8 cellular contexts compared by ENCODE assay signal in the genomic region with DNA sequence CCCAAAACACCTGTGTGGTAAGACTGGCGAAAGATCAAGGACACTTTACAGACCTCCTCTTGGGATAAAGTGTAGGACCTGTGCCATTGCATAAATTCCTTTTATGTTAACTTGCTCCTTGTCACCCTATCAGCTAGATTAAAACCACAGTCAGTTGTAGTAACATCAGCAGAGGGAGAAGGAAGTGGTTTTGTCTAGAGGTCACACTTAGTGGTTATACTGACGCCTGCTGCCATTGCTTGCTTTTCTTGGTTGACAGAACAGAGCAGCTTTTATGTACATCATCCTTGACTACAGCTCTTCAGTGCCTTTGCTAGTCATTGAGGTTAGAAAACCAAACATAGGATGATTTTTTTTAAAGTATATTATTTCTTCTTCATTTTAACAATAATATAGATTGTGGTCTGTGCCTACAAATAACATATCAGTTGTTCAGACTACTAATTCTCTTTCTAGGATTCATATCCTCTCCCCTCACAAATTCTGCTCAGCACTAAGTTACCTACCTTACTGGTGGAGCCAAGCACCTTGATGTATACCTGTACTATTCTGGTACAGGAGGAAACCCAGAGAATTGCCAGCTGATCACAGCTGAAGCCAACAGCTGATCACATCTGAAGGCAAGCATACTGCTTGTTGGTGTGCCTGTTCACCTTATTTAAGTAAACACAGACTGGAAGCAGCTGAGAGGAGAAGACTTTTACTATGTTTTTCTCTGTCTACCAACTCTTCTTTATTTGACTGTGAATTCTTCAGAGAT.
DNase-seq lines count a peak whose midpoint lies in the region; ATAC-seq and TF ChIP-seq lines count a peak whose summit lies in the region.

No MANE protein-coding gene starts in this region.

- peaks cover 2% of the 10 kb centered on the region for H3K9me3 Mint-ChIP-seq in CD8-positive, alpha-beta T cell
- H3K9me3 Mint-ChIP-seq in activated T-helper 1 cell treated with anti-CD3 and anti-CD28 coated beads, Interleukin-12 subunit alpha, Interleukin-12 subunit beta, Interleukin-2, Interleukin-4 antibody, amounts not matched to agents 30 ng/mL and 10 ng/mL and 1 ng/mL, durations not matched to agents 14 hours and 24 hours and 36 hours = peaks cover 8% of the 10 kb centered on the region
- H3K9me3 Mint-ChIP-seq in nephron progenitor cell = no peaks in the 10 kb centered on the region

- no peaks in the 10 kb centered on the region for H3K9me3 ChIP-seq in CD8-positive, alpha-beta T cell (ENCODE audit: low read length)
- no peaks in the 10 kb centered on the region for H3K9me3 ChIP-seq in effector memory CD4-positive, alpha-beta T cell (ENCODE audit: control insufficient read depth, low read length)

- TF ChIP-seq CTCF in CD8-positive, alpha-beta T cell (IDR thresholded peaks at IDR 0.05) = no peak
- no peak for TF ChIP-seq CTCF in nephron progenitor cell (IDR thresholded peaks at IDR 0.05)

- no peaks in the 10 kb centered on the region for H3K27me3 Mint-ChIP-seq in CD8-positive, alpha-beta T cell (ENCODE audit: low read depth)
- no peaks in the 10 kb centered on the region for H3K27me3 Mint-ChIP-seq in activated T-helper 1 cell treated with anti-CD3 and anti-CD28 coated beads, Interleukin-12 subunit alpha, Interleukin-12 subunit beta, Interleukin-2, Interleukin-4 antibody, amounts not matched to agents 30 ng/mL and 10 ng/mL and 1 ng/mL, durations not matched to agents 14 hours and 24 hours and 36 hours (ENCODE audit: insufficient read depth)
- H3K27me3 Mint-ChIP-seq in nephron progenitor cell (ENCODE audit: low read depth, poor library complexity) = no peaks in the 10 kb centered on the region

- no peaks in the 10 kb centered on the region for H3K27me3 ChIP-seq in CD8-positive, alpha-beta T cell (ENCODE audit: insufficient read depth, low read length)
- H3K27me3 ChIP-seq in effector memory CD4-positive, alpha-beta T cell (replicated peaks; ENCODE audit: control insufficient read depth, insufficient read depth, low read length, poor library complexity, severe bottlenecking) = no peaks in the 10 kb centered on the region

- peaks cover 3% of the 10 kb centered on the region for H3K4me1 Mint-ChIP-seq in CD8-positive, alpha-beta T cell (ENCODE audit: low read depth)
- H3K4me1 Mint-ChIP-seq in activated T-helper 1 cell treated with anti-CD3 and anti-CD28 coated beads, Interleukin-12 subunit alpha, Interleukin-12 subunit beta, Interleukin-2, Interleukin-4 antibody, amounts not matched to agents 30 ng/mL and 10 ng/mL and 1 ng/mL, durations not matched to agents 14 hours and 24 hours and 36 hours (ENCODE audit: low read depth) = peaks cover 4% of the 10 kb centered on the region
- peaks cover 31% of the 10 kb centered on the region for H3K4me1 Mint-ChIP-seq in nephron progenitor cell

- peaks cover 5% of the 10 kb centered on the region for H3K4me1 ChIP-seq in CD8-positive, alpha-beta T cell (ENCODE audit: insufficient read depth, low read length)
- no peaks in the 10 kb centered on the region for H3K4me1 ChIP-seq in effector memory CD4-positive, alpha-beta T cell (ENCODE audit: control insufficient read depth, insufficient read depth, low read length, poor library complexity, severe bottlenecking)

- no peaks in the 10 kb centered on the region for H3K36me3 ChIP-seq in CD8-positive, alpha-beta T cell (ENCODE audit: insufficient read depth, low read length)
- no peaks in the 10 kb centered on the region for H3K36me3 ChIP-seq in effector memory CD4-positive, alpha-beta T cell (ENCODE audit: control insufficient read depth, insufficient read depth, low read length)

- no peak overlapping the region for H3K27ac ChIP-seq in CD8-positive, alpha-beta T cell (ENCODE audit: low read depth, low read length)
- no peak overlapping the region for H3K27ac ChIP-seq in effector memory CD4-positive, alpha-beta T cell (ENCODE audit: insufficient read depth, low read length, poor library complexity, severe bottlenecking)

- POLR2A ChIA-PET in CD8-positive, alpha-beta T cell (lab: Charles Lee) = no interaction called here

- DNase-seq in CD8-positive, alpha-beta T cell = peak in 1 of 7 experiments; percentile 8
- DNase-seq in GM19240 (ENCODE audit: insufficient read length, low spot score) (peak; percentile 6), HT1080 (ENCODE audit: low read depth) (peak; percentile 34), nephron progenitor cell (no peak)
- DNase-seq in activated T-helper 1 cell treated with anti-CD3 and anti-CD28 coated beads, Interleukin-12 subunit alpha, Interleukin-12 subunit beta, Interleukin-2, Interleukin-4 antibody, amounts not matched to agents 30 ng/mL and 10 ng/mL and 1 ng/mL, durations not matched to agents 14 hours and 24 hours and 36 hours (ENCODE audit: low spot score) = peak; percentile 2
- DNase-seq in stimulated activated CD4-positive, alpha-beta T cell treated with anti-CD3 and anti-CD28 coated beads, Interleukin-12 subunit alpha, Interleukin-12 subunit beta, amount 100 ng/mL, for 4 hours = no peak
- no peak for DNase-seq in stimulated activated CD4-positive, alpha-beta T cell treated with anti-CD3 and anti-CD28 coated beads, Interleukin-4, amount 100 ng/mL, for 4 hours
- DNase-seq in effector memory CD4-positive, alpha-beta T cell = no peak

- CTCF ChIA-PET in CD8-positive, alpha-beta T cell (lab: Charles Lee) = no interaction called here

- ATAC-seq in CD8-positive, alpha-beta T cell = peak; percentile 56

- H3K4me3 Mint-ChIP-seq in CD8-positive, alpha-beta T cell = no peak overlapping the region
- H3K4me3 Mint-ChIP-seq in activated T-helper 1 cell treated with anti-CD3 and anti-CD28 coated beads, Interleukin-12 subunit alpha, Interleukin-12 subunit beta, Interleukin-2, Interleukin-4 antibody, amounts not matched to agents 30 ng/mL and 10 ng/mL and 1 ng/mL, durations not matched to agents 14 hours and 24 hours and 36 hours = no peak overlapping the region
- H3K4me3 Mint-ChIP-seq in nephron progenitor cell = no peak overlapping the region

- intact Hi-C loops in CD8-positive, alpha-beta T cell (cut with DNase I, micrococcal nuclease) = no loop called here
- intact Hi-C loops in activated T-helper 1 cell treated with anti-CD3 and anti-CD28 coated beads, Interleukin-12 subunit alpha, Interleukin-12 subunit beta, Interleukin-2, Interleukin-4 antibody, amounts not matched to agents 30 ng/mL and 10 ng/mL and 1 ng/mL, durations not matched to agents 14 hours and 24 hours and 36 hours (cut with micrococcal nuclease) = no loop called here

- H3K4me3 ChIP-seq in CD8-positive, alpha-beta T cell (ENCODE audit: low read depth, low read length) = no peak overlapping the region
- no peak overlapping the region for H3K4me3 ChIP-seq in effector memory CD4-positive, alpha-beta T cell (ENCODE audit: insufficient read depth, low read depth, low read length, poor library complexity, severe bottlenecking)

- no peaks in the 10 kb centered on the region for H3K36me3 Mint-ChIP-seq in CD8-positive, alpha-beta T cell
- no peaks in the 10 kb centered on the region for H3K36me3 Mint-ChIP-seq in activated T-helper 1 cell treated with anti-CD3 and anti-CD28 coated beads, Interleukin-12 subunit alpha, Interleukin-12 subunit beta, Interleukin-2, Interleukin-4 antibody, amounts not matched to agents 30 ng/mL and 10 ng/mL and 1 ng/mL, durations not matched to agents 14 hours and 24 hours and 36 hours (ENCODE audit: low read depth)
- peaks cover 20% of the 10 kb centered on the region for H3K36me3 Mint-ChIP-seq in nephron progenitor cell (ENCODE audit: low read depth)

- no peak overlapping the region for H3K27ac Mint-ChIP-seq in CD8-positive, alpha-beta T cell
- H3K27ac Mint-ChIP-seq in activated T-helper 1 cell treated with anti-CD3 and anti-CD28 coated beads, Interleukin-12 subunit alpha, Interleukin-12 subunit beta, Interleukin-2, Interleukin-4 antibody, amounts not matched to agents 30 ng/mL and 10 ng/mL and 1 ng/mL, durations not matched to agents 14 hours and 24 hours and 36 hours = no peak overlapping the region
- H3K27ac Mint-ChIP-seq in nephron progenitor cell = peak overlapping the region; percentile 7

Comparison
In these comparisons a context has a peak if more than half of its experiments do, and no peak if none do; other contexts are left out.
1. DNase-seq: peak in GM19240 (single experiment), HT1080 (single experiment) and activated T-helper 1 cell treated with anti-CD3 and anti-CD28 coated beads, Interleukin-12 subunit alpha, Interleukin-12 subunit beta, Interleukin-2, Interleukin-4 antibody, amounts not matched to agents 30 ng/mL and 10 ng/mL and 1 ng/mL, durations not matched to agents 14 hours and 24 hours and 36 hours (single experiment); none in nephron progenitor cell (single experiment), stimulated activated CD4-positive, alpha-beta T cell treated with anti-CD3 and anti-CD28 coated beads, Interleukin-12 subunit alpha, Interleukin-12 subunit beta, amount 100 ng/mL, for 4 hours (single experiment), stimulated activated CD4-positive, alpha-beta T cell treated with anti-CD3 and anti-CD28 coated beads, Interleukin-4, amount 100 ng/mL, for 4 hours (0 of 2) and effector memory CD4-positive, alpha-beta T cell (0 of 3).